ENCODE assay signal across 1 cellular context in the genomic region with DNA sequence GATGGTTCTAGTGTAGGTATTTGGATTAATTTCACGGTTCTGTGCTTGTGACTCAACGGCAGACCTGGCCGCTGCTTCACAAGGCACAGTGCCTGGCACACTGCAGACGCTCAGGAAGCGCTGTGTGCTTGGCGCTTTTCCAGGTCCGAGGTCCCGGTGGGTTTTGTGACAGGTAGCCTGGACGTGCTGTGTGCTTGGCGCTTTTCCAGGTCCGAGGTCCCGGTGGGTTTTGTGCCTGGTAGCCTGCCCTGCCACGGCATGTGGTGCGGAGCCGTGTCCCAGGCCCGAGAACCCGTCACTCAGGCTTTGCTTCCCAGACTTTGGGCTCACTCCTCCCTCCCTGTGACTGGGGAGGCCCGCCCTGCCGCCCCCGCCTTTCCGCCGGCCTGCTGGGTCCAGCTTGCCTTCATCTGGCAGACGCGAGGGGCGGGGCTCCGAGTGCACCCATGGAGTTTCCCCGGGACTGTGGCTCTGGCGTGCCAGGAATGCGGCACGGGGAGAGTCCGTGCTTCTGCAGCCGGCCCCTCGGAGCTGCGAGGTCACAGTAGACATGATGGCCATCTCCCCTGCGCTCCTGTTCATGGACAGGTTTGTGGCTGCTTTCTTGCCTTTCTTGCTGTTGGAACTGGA.
TF ChIP-seq lines count a peak whose summit lies in the region.

No MANE protein-coding gene starts in this region.

TF ChIP-seq in WTC11, 78 proteins besides CTCF, POLR2A, EP300 and RAD21 (continued from another document and continues in another):
- TF ChIP-seq NFE2L1 (CRISPR knock-in tag; IDR thresholded peaks at IDR 0.05) (peak; percentile 70; the same call in 1 of the 2 replicates), RELA (CRISPR knock-in tag; IDR thresholded peaks at IDR 0.05; ENCODE audit: borderline replicate concordance) (no peak), ZNF121 (CRISPR knock-in tag; IDR thresholded peaks at IDR 0.05) (peak; percentile 46; the same call in 1 of the 2 replicates), ZNF219 (CRISPR knock-in tag; IDR thresholded peaks at IDR 0.05; ENCODE audit: borderline replicate concordance) (no peak), FOXP1 (CRISPR knock-in tag; IDR thresholded peaks at IDR 0.05; ENCODE audit: borderline replicate concordance) (peak; percentile 80; the same call in 1 of the 2 replicates), HMGA2 (CRISPR knock-in tag; IDR thresholded peaks at IDR 0.05) (no peak), ZNF396 (CRISPR knock-in tag; IDR thresholded peaks at IDR 0.05; ENCODE audit: borderline replicate concordance) (no peak), NFYB (CRISPR knock-in tag; conservative IDR thresholded peaks at IDR 0.05; ENCODE audit: low read depth) (no peak), FOXK1 (CRISPR knock-in tag; IDR thresholded peaks at IDR 0.05) (peak; percentile 50; the same call in 1 of the 2 replicates), ELF4 (CRISPR knock-in tag; IDR thresholded peaks at IDR 0.05; ENCODE audit: low read depth) (no peak), SP1 (CRISPR knock-in tag; conservative IDR thresholded peaks at IDR 0.05) (no peak), TCF7 (CRISPR knock-in tag; IDR thresholded peaks at IDR 0.05; ENCODE audit: low read depth) (no peak), ETV6 (CRISPR knock-in tag; IDR thresholded peaks at IDR 0.05) (peak; percentile 56; the same call in 1 of the 2 replicates)
- TF ChIP-seq, protein P1, sequence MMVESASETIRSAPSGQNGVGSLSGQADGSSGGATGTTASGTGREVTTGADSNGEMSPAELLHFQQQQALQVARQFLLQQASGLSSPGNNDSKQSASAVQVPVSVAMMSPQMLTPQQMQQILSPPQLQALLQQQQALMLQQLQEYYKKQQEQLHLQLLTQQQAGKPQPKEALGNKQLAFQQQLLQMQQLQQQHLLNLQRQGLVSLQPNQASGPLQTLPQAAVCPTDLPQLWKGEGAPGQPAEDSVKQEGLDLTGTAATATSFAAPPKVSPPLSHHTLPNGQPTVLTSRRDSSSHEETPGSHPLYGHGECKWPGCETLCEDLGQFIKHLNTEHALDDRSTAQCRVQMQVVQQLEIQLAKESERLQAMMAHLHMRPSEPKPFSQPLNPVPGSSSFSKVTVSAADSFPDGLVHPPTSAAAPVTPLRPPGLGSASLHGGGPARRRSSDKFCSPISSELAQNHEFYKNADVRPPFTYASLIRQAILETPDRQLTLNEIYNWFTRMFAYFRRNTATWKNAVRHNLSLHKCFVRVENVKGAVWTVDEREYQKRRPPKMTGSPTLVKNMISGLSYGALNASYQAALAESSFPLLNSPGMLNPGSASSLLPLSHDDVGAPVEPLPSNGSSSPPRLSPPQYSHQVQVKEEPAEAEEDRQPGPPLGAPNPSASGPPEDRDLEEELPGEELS (CRISPR knock-in tag; IDR thresholded peaks at IDR 0.05) = peak; percentile 67; the same call in 1 of the 2 replicates
- TF ChIP-seq, protein P2, sequence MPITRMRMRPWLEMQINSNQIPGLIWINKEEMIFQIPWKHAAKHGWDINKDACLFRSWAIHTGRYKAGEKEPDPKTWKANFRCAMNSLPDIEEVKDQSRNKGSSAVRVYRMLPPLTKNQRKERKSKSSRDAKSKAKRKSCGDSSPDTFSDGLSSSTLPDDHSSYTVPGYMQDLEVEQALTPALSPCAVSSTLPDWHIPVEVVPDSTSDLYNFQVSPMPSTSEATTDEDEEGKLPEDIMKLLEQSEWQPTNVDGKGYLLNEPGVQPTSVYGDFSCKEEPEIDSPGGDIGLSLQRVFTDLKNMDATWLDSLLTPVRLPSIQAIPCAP (CRISPR knock-in tag; IDR thresholded peaks at IDR 0.05) = 0 out of 2 replicates have a peak, but pooled peaks have one; percentile 74
- TF ChIP-seq, protein P3, sequence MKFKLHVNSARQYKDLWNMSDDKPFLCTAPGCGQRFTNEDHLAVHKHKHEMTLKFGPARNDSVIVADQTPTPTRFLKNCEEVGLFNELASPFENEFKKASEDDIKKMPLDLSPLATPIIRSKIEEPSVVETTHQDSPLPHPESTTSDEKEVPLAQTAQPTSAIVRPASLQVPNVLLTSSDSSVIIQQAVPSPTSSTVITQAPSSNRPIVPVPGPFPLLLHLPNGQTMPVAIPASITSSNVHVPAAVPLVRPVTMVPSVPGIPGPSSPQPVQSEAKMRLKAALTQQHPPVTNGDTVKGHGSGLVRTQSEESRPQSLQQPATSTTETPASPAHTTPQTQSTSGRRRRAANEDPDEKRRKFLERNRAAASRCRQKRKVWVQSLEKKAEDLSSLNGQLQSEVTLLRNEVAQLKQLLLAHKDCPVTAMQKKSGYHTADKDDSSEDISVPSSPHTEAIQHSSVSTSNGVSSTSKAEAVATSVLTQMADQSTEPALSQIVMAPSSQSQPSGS (CRISPR knock-in tag; IDR thresholded peaks at IDR 0.05; ENCODE audit: borderline replicate concordance, low read depth) = peak; percentile 38; the same call in 1 of the 2 replicates
- TF ChIP-seq, protein P4, sequence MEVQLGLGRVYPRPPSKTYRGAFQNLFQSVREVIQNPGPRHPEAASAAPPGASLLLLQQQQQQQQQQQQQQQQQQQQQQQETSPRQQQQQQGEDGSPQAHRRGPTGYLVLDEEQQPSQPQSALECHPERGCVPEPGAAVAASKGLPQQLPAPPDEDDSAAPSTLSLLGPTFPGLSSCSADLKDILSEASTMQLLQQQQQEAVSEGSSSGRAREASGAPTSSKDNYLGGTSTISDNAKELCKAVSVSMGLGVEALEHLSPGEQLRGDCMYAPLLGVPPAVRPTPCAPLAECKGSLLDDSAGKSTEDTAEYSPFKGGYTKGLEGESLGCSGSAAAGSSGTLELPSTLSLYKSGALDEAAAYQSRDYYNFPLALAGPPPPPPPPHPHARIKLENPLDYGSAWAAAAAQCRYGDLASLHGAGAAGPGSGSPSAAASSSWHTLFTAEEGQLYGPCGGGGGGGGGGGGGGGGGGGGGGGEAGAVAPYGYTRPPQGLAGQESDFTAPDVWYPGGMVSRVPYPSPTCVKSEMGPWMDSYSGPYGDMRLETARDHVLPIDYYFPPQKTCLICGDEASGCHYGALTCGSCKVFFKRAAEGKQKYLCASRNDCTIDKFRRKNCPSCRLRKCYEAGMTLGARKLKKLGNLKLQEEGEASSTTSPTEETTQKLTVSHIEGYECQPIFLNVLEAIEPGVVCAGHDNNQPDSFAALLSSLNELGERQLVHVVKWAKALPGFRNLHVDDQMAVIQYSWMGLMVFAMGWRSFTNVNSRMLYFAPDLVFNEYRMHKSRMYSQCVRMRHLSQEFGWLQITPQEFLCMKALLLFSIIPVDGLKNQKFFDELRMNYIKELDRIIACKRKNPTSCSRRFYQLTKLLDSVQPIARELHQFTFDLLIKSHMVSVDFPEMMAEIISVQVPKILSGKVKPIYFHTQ (CRISPR knock-in tag; IDR thresholded peaks at IDR 0.05) = no peak
- TF ChIP-seq, protein P5, sequence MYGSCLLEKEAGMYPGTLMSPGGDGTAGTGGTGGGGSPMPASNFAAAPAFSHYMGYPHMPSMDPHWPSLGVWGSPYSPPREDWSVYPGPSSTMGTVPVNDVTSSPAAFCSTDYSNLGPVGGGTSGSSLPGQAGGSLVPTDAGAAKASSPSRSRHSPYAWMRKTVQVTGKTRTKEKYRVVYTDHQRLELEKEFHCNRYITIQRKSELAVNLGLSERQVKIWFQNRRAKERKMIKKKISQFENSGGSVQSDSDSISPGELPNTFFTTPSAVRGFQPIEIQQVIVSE (CRISPR knock-in tag; IDR thresholded peaks at IDR 0.05; ENCODE audit: borderline replicate concordance) = no peak
- TF ChIP-seq, protein P6, sequence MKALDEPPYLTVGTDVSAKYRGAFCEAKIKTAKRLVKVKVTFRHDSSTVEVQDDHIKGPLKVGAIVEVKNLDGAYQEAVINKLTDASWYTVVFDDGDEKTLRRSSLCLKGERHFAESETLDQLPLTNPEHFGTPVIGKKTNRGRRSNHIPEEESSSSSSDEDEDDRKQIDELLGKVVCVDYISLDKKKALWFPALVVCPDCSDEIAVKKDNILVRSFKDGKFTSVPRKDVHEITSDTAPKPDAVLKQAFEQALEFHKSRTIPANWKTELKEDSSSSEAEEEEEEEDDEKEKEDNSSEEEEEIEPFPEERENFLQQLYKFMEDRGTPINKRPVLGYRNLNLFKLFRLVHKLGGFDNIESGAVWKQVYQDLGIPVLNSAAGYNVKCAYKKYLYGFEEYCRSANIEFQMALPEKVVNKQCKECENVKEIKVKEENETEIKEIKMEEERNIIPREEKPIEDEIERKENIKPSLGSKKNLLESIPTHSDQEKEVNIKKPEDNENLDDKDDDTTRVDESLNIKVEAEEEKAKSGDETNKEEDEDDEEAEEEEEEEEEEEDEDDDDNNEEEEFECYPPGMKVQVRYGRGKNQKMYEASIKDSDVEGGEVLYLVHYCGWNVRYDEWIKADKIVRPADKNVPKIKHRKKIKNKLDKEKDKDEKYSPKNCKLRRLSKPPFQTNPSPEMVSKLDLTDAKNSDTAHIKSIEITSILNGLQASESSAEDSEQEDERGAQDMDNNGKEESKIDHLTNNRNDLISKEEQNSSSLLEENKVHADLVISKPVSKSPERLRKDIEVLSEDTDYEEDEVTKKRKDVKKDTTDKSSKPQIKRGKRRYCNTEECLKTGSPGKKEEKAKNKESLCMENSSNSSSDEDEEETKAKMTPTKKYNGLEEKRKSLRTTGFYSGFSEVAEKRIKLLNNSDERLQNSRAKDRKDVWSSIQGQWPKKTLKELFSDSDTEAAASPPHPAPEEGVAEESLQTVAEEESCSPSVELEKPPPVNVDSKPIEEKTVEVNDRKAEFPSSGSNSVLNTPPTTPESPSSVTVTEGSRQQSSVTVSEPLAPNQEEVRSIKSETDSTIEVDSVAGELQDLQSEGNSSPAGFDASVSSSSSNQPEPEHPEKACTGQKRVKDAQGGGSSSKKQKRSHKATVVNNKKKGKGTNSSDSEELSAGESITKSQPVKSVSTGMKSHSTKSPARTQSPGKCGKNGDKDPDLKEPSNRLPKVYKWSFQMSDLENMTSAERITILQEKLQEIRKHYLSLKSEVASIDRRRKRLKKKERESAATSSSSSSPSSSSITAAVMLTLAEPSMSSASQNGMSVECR (CRISPR knock-in tag; IDR thresholded peaks at IDR 0.05; ENCODE audit: borderline replicate concordance) = 0 out of 2 replicates have a peak, but pooled peaks have one; percentile 39
- TF ChIP-seq, protein P7, sequence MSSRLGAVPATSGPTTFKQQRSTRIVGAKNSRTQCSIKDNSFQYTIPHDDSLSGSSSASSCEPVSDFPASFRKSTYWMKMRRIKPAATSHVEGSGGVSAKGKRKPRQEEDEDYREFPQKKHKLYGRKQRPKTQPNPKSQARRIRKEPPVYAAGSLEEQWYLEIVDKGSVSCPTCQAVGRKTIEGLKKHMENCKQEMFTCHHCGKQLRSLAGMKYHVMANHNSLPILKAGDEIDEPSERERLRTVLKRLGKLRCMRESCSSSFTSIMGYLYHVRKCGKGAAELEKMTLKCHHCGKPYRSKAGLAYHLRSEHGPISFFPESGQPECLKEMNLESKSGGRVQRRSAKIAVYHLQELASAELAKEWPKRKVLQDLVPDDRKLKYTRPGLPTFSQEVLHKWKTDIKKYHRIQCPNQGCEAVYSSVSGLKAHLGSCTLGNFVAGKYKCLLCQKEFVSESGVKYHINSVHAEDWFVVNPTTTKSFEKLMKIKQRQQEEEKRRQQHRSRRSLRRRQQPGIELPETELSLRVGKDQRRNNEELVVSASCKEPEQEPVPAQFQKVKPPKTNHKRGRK (CRISPR knock-in tag; IDR thresholded peaks at IDR 0.05; ENCODE audit: borderline replicate concordance) = no peak
- TF ChIP-seq, protein P8, sequence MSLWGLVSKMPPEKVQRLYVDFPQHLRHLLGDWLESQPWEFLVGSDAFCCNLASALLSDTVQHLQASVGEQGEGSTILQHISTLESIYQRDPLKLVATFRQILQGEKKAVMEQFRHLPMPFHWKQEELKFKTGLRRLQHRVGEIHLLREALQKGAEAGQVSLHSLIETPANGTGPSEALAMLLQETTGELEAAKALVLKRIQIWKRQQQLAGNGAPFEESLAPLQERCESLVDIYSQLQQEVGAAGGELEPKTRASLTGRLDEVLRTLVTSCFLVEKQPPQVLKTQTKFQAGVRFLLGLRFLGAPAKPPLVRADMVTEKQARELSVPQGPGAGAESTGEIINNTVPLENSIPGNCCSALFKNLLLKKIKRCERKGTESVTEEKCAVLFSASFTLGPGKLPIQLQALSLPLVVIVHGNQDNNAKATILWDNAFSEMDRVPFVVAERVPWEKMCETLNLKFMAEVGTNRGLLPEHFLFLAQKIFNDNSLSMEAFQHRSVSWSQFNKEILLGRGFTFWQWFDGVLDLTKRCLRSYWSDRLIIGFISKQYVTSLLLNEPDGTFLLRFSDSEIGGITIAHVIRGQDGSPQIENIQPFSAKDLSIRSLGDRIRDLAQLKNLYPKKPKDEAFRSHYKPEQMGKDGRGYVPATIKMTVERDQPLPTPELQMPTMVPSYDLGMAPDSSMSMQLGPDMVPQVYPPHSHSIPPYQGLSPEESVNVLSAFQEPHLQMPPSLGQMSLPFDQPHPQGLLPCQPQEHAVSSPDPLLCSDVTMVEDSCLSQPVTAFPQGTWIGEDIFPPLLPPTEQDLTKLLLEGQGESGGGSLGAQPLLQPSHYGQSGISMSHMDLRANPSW (CRISPR knock-in tag; conservative IDR thresholded peaks at IDR 0.05; ENCODE audit: low read depth) = no peak
- TF ChIP-seq, protein P9, sequence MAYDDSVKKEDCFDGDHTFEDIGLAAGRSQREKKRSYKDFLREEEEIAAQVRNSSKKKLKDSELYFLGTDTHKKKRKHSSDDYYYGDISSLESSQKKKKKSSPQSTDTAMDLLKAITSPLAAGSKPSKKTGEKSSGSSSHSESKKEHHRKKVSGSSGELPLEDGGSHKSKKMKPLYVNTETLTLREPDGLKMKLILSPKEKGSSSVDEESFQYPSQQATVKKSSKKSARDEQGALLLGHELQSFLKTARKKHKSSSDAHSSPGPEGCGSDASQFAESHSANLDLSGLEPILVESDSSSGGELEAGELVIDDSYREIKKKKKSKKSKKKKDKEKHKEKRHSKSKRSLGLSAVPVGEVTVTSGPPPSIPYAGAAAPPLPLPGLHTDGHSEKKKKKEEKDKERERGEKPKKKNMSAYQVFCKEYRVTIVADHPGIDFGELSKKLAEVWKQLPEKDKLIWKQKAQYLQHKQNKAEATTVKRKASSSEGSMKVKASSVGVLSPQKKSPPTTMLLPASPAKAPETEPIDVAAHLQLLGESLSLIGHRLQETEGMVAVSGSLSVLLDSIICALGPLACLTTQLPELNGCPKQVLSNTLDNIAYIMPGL (CRISPR knock-in tag; IDR thresholded peaks at IDR 0.05) = no peak
- TF ChIP-seq, protein P10, sequence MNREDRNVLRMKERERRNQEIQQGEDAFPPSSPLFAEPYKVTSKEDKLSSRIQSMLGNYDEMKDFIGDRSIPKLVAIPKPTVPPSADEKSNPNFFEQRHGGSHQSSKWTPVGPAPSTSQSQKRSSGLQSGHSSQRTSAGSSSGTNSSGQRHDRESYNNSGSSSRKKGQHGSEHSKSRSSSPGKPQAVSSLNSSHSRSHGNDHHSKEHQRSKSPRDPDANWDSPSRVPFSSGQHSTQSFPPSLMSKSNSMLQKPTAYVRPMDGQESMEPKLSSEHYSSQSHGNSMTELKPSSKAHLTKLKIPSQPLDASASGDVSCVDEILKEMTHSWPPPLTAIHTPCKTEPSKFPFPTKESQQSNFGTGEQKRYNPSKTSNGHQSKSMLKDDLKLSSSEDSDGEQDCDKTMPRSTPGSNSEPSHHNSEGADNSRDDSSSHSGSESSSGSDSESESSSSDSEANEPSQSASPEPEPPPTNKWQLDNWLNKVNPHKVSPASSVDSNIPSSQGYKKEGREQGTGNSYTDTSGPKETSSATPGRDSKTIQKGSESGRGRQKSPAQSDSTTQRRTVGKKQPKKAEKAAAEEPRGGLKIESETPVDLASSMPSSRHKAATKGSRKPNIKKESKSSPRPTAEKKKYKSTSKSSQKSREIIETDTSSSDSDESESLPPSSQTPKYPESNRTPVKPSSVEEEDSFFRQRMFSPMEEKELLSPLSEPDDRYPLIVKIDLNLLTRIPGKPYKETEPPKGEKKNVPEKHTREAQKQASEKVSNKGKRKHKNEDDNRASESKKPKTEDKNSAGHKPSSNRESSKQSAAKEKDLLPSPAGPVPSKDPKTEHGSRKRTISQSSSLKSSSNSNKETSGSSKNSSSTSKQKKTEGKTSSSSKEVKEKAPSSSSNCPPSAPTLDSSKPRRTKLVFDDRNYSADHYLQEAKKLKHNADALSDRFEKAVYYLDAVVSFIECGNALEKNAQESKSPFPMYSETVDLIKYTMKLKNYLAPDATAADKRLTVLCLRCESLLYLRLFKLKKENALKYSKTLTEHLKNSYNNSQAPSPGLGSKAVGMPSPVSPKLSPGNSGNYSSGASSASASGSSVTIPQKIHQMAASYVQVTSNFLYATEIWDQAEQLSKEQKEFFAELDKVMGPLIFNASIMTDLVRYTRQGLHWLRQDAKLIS (CRISPR knock-in tag; IDR thresholded peaks at IDR 0.05; ENCODE audit: borderline replicate concordance) = no peak
